In genomic region chr17:63475491-63476412, GRCh38 we compare ENCODE assay signal across 1 cellular context.
TF ChIP-seq lines count a peak whose summit lies in the region.

No MANE protein-coding gene starts in this region.

TF ChIP-seq in K562, 482 proteins besides CTCF, POLR2A, EP300 and RAD21 (continued from another document):
- no peak for TF ChIP-seq RNF219 (CRISPR knock-in tag; IDR thresholded peaks at IDR 0.05)
- TF ChIP-seq SPI1 (IDR thresholded peaks at IDR 0.05; ENCODE audit: borderline replicate concordance, low read depth, low read length): no peak
- 0 out of 2 replicates have a peak, but pooled peaks have one; percentile 8 for TF ChIP-seq CBFA2T2 (conservative IDR thresholded peaks at IDR 0.05)
- no peak for TF ChIP-seq RFX7 (CRISPR knock-in tag; IDR thresholded peaks at IDR 0.05)
- TF ChIP-seq CREM (IDR thresholded peaks at IDR 0.05; ENCODE audit: low read depth): 0 out of 2 replicates have a peak, but pooled peaks have one; percentile 44
- no peak for TF ChIP-seq TARDBP (IDR thresholded peaks at IDR 0.05)
- TF ChIP-seq MAFK (IDR thresholded peaks at IDR 0.05; ENCODE audit: low read length): no peak
- no peak for TF ChIP-seq POLR3A (IDR thresholded peaks at IDR 0.05; ENCODE audit: borderline replicate concordance, extremely low read depth, insufficient read depth, insufficient read length)
- no peak for TF ChIP-seq TCF7L2 (IDR thresholded peaks at IDR 0.05; ENCODE audit: low read depth, low read length)
- TF ChIP-seq MYNN (IDR thresholded peaks at IDR 0.05): no peak
- no peak for TF ChIP-seq MYNN (CRISPR knock-in tag; IDR thresholded peaks at IDR 0.05)
- no peak for TF ChIP-seq ZC3H11A (IDR thresholded peaks at IDR 0.05; ENCODE audit: low read depth, low read length)
- 0 out of 2 replicates have a peak, but pooled peaks have one; percentile 8 for TF ChIP-seq BHLHE40 (IDR thresholded peaks at IDR 0.05; ENCODE audit: low read length)
- TF ChIP-seq ZNF57 (CRISPR knock-in tag; IDR thresholded peaks at IDR 0.05): no peak
